42 cellular contexts compared by ENCODE assay signal in the genomic region with DNA sequence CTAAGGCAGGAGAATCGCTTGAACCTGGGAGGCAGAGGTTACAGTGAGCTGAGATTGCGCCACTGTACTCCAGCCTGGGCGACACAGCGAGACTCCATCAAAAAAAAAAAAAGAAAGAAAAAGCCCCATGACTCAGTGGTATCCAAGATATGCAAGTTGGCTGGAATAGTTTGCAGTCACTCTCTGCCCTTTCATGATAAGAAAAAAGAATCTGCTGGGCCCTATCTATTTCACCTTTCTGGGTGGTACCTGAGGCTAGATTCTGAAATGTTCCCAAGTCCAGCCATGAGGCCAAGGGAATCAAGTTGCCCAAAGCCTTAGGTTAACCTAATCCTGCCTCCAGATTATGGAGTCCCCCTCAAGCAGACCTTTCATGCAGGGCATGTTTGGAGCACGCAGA. TPM values are rescaled to one million over a fixed set of nuclear protein-coding genes. Genes with fewer than 3 reads are reported as not detected.
"Had no signal": no experiment of that assay in that cellular context is flagged by ENCODE, and none has a peak within 500 bp of the region (broad histone marks: within the 10 kb centered on the region; RNA-seq: fewer than 3 reads in every experiment).

No MANE protein-coding gene starts in this region.

- H3K36me3 ChIP-seq: adrenal gland, ascending aorta, brain microvascular endothelial cell, breast epithelium, cardiac muscle cell had no signal

- DNase-seq: activated effector memory CD4-positive, alpha-beta T cell treated with anti-CD3 and anti-CD28 coated beads, Interleukin-2, amount 50 U/mL, for 16 hours; activated effector memory CD4-positive, alpha-beta T cell treated with Interleukin-2 at 50 U/mL for 16 hours; activated gamma-delta T cell; activated gamma-delta T cell treated with Interleukin-2 at 50 U/mL for 16 hours; activated naive CD4-positive, alpha-beta T cell; activated naive CD4-positive, alpha-beta T cell treated with anti-CD3 and anti-CD28 coated beads for 36 hours; activated naive CD4-positive, alpha-beta T cell treated with anti-CD3 and anti-CD28 coated beads, Interleukin-2, amount 10 ng/mL, durations not matched to agents 7 days and 5 days; activated naive CD4-positive, alpha-beta T cell treated with anti-CD3 and anti-CD28 coated beads, Interleukin-2, amount 50 U/mL, for 16 hours; activated naive CD4-positive, alpha-beta T cell treated with Interleukin-2 at 50 U/mL for 16 hours; activated naive CD8-positive, alpha-beta T cell treated with anti-CD3 and anti-CD28 coated beads for 36 hours; activated naive CD8-positive, alpha-beta T cell treated with anti-CD3 and anti-CD28 coated beads, Interleukin-2, amount 10 ng/mL, durations not matched to agents 7 days and 5 days; activated naive CD8-positive, alpha-beta T cell treated with anti-CD3 and anti-CD28 coated beads, Interleukin-2, amount 50 U/mL, for 24 hours; activated T-cell treated with anti-CD3 and anti-CD28 coated beads, Interleukin-2, amount 50 U/mL, for 4 hours; activated T-cell treated with anti-CD3 and anti-CD28 coated beads, Interleukin-2, amount 50 U/mL, for 48 hours; activated T-cell treated with anti-CD3 and anti-CD28 coated beads, Interleukin-2, amount 50 U/mL, for 72 hours; adrenal gland; amniotic stem cell; amygdala; anterior cingulate cortex; aorta; body of pancreas; brain microvascular endothelial cell; caudate nucleus; central memory CD4-positive, alpha-beta T cell; cerebellar nuclear complex had no signal

- H3K27ac Mint-ChIP-seq: activated naive CD4-positive, alpha-beta T cell treated with anti-CD3 and anti-CD28 coated beads for 36 hours; activated naive CD4-positive, alpha-beta T cell treated with anti-CD3 and anti-CD28 coated beads, Interleukin-2, amount 10 ng/mL, durations not matched to agents 7 days and 5 days; activated naive CD4-positive, alpha-beta T cell treated with anti-CD3 and anti-CD28 coated beads, Interleukin-2, amount 50 U/mL, for 24 hours; activated naive CD4-positive, alpha-beta T cell treated with anti-CD3 and anti-CD28 coated beads, Interleukin-2, amount 50 U/mL, for 72 hours; activated naive CD8-positive, alpha-beta T cell; activated naive CD8-positive, alpha-beta T cell treated with anti-CD3 and anti-CD28 coated beads for 36 hours; activated naive CD8-positive, alpha-beta T cell treated with anti-CD3 and anti-CD28 coated beads, Interleukin-2, amount 10 ng/mL, durations not matched to agents 7 days and 5 days; activated naive CD8-positive, alpha-beta T cell treated with anti-CD3 and anti-CD28 coated beads, Interleukin-2, amount 50 U/mL, for 24 hours; activated T-cell treated with anti-CD3 and anti-CD28 coated beads, Interleukin-2, amount 50 U/mL, for 72 hours; activated T-helper 1 cell treated with anti-CD3 and anti-CD28 coated beads, Interleukin-12 subunit alpha, Interleukin-12 subunit beta, Interleukin-2, Interleukin-4 antibody, amounts not matched to agents 30 ng/mL and 10 ng/mL and 1 ng/mL, durations not matched to agents 14 hours and 24 hours and 36 hours; activated T-helper 2 cell treated with anti-CD3 and anti-CD28 coated beads, Interferon-gamma antibody, Interleukin-2, Interleukin-4, amounts not matched to agents 10 μg/mL and 5 μg/mL and 100 μg/mL, durations not matched to agents 14 hours and 24 hours and 36 hours had no signal

- FAIRE-seq: astrocyte, bronchial epithelial cell, colon had no signal

- ATAC-seq: activated naive CD4-positive, alpha-beta T cell treated with anti-CD3 and anti-CD28 coated beads, Interleukin-2, amount 50 U/mL, for 72 hours; activated naive CD8-positive, alpha-beta T cell treated with anti-CD3 and anti-CD28 coated beads, Interleukin-2, amount 50 U/mL, for 24 hours; activated T-cell treated with anti-CD3 and anti-CD28 coated beads, Interleukin-2, amount 50 U/mL, for 4 hours; activated T-cell treated with anti-CD3 and anti-CD28 coated beads, Interleukin-2, amount 50 U/mL, for 72 hours; activated T-helper 17 cell treated with anti-CD3 and anti-CD28 coated beads, Interleukin-2, amount 50 U/mL, for 72 hours; body of pancreas had no signal

- H3K9me3 Mint-ChIP-seq: activated naive CD4-positive, alpha-beta T cell treated with anti-CD3 and anti-CD28 coated beads for 36 hours; activated naive CD4-positive, alpha-beta T cell treated with anti-CD3 and anti-CD28 coated beads, Interleukin-2, amount 10 ng/mL, durations not matched to agents 7 days and 5 days; activated naive CD4-positive, alpha-beta T cell treated with anti-CD3 and anti-CD28 coated beads, Interleukin-2, amount 50 U/mL, for 24 hours; activated naive CD4-positive, alpha-beta T cell treated with anti-CD3 and anti-CD28 coated beads, Interleukin-2, amount 50 U/mL, for 72 hours; activated naive CD8-positive, alpha-beta T cell treated with anti-CD3 and anti-CD28 coated beads for 36 hours; activated naive CD8-positive, alpha-beta T cell treated with anti-CD3 and anti-CD28 coated beads, Interleukin-2, amount 10 ng/mL, durations not matched to agents 7 days and 5 days; activated naive CD8-positive, alpha-beta T cell treated with anti-CD3 and anti-CD28 coated beads, Interleukin-2, amount 50 U/mL, for 24 hours; activated T-cell treated with anti-CD3 and anti-CD28 coated beads, Interleukin-2, amount 50 U/mL, for 4 hours; activated T-cell treated with anti-CD3 and anti-CD28 coated beads, Interleukin-2, amount 50 U/mL, for 72 hours; activated T-helper 1 cell treated with anti-CD3 and anti-CD28 coated beads, Interleukin-12 subunit alpha, Interleukin-12 subunit beta, Interleukin-2, Interleukin-4 antibody, amounts not matched to agents 30 ng/mL and 10 ng/mL and 1 ng/mL, durations not matched to agents 14 hours and 24 hours and 36 hours; activated T-helper 17 cell treated with anti-CD3 and anti-CD28 coated beads, Interleukin-2, amount 50 U/mL, for 72 hours; activated T-helper 2 cell treated with anti-CD3 and anti-CD28 coated beads, Interferon-gamma antibody, Interleukin-2, Interleukin-4, amounts not matched to agents 10 μg/mL and 5 μg/mL and 100 μg/mL, durations not matched to agents 14 hours and 24 hours and 36 hours; central memory CD8-positive, alpha-beta T cell had no signal

- H3K36me3 Mint-ChIP-seq: activated naive CD4-positive, alpha-beta T cell treated with anti-CD3 and anti-CD28 coated beads, Interleukin-2, amount 10 ng/mL, durations not matched to agents 7 days and 5 days; activated naive CD4-positive, alpha-beta T cell treated with anti-CD3 and anti-CD28 coated beads, Interleukin-2, amount 50 U/mL, for 24 hours; activated naive CD4-positive, alpha-beta T cell treated with anti-CD3 and anti-CD28 coated beads, Interleukin-2, amount 50 U/mL, for 72 hours; activated naive CD8-positive, alpha-beta T cell; activated naive CD8-positive, alpha-beta T cell treated with anti-CD3 and anti-CD28 coated beads for 36 hours; activated naive CD8-positive, alpha-beta T cell treated with anti-CD3 and anti-CD28 coated beads, Interleukin-2, amount 10 ng/mL, durations not matched to agents 7 days and 5 days; brain had no signal

- H3K4me3 Mint-ChIP-seq: activated naive CD4-positive, alpha-beta T cell treated with anti-CD3 and anti-CD28 coated beads for 36 hours; activated naive CD4-positive, alpha-beta T cell treated with anti-CD3 and anti-CD28 coated beads, Interleukin-2, amount 10 ng/mL, durations not matched to agents 7 days and 5 days; activated naive CD4-positive, alpha-beta T cell treated with anti-CD3 and anti-CD28 coated beads, Interleukin-2, amount 50 U/mL, for 24 hours; activated naive CD8-positive, alpha-beta T cell; activated naive CD8-positive, alpha-beta T cell treated with anti-CD3 and anti-CD28 coated beads for 36 hours; activated naive CD8-positive, alpha-beta T cell treated with anti-CD3 and anti-CD28 coated beads, Interleukin-2, amount 10 ng/mL, durations not matched to agents 7 days and 5 days; activated naive CD8-positive, alpha-beta T cell treated with anti-CD3 and anti-CD28 coated beads, Interleukin-2, amount 50 U/mL, for 24 hours; activated T-cell treated with anti-CD3 and anti-CD28 coated beads, Interleukin-2, amount 50 U/mL, for 4 hours; activated T-cell treated with anti-CD3 and anti-CD28 coated beads, Interleukin-2, amount 50 U/mL, for 72 hours; activated T-helper 1 cell treated with anti-CD3 and anti-CD28 coated beads, Interleukin-12 subunit alpha, Interleukin-12 subunit beta, Interleukin-2, Interleukin-4 antibody, amounts not matched to agents 30 ng/mL and 10 ng/mL and 1 ng/mL, durations not matched to agents 14 hours and 24 hours and 36 hours; activated T-helper 17 cell treated with anti-CD3 and anti-CD28 coated beads, Interleukin-2, amount 50 U/mL, for 72 hours; brain; central memory CD8-positive, alpha-beta T cell had no signal

- H3K9me3 ChIP-seq: adrenal gland, ascending aorta, body of pancreas, breast epithelium had no signal

- H3K4me1 ChIP-seq: adrenal gland, ascending aorta, body of pancreas, breast epithelium had no signal

- H3K4me3 ChIP-seq: adrenal gland, ascending aorta, body of pancreas, breast epithelium, cardiac muscle cell had no signal

- H3K27me3 ChIP-seq: ascending aorta, body of pancreas had no signal

- H3K4me1 Mint-ChIP-seq: activated naive CD4-positive, alpha-beta T cell treated with anti-CD3 and anti-CD28 coated beads, Interleukin-2, amount 50 U/mL, for 24 hours had no signal

- H3K27ac ChIP-seq: adrenal gland, ascending aorta, body of pancreas, brain microvascular endothelial cell, breast epithelium, cardiac muscle cell had no signal

RNA-seq across cellular contexts. Expression of gene NKX2-3, which starts 24.3 kb away (rescaled TPM):
- total RNA-seq: activated naive CD4-positive, alpha-beta T cell treated with anti-CD3 and anti-CD28 coated beads for 36 hours; activated naive CD4-positive, alpha-beta T cell treated with anti-CD3 and anti-CD28 coated beads, Interleukin-2, amount 50 U/mL, for 72 hours; activated naive CD8-positive, alpha-beta T cell treated with anti-CD3 and anti-CD28 coated beads for 36 hours; activated naive CD8-positive, alpha-beta T cell treated with anti-CD3 and anti-CD28 coated beads, Interleukin-2, amount 10 ng/mL, durations not matched to agents 7 days and 5 days; activated T-cell treated with anti-CD3 and anti-CD28 coated beads, Interleukin-2, amount 50 U/mL, for 4 hours; activated T-cell treated with anti-CD3 and anti-CD28 coated beads, Interleukin-2, amount 50 U/mL, for 72 hours; activated T-helper 1 cell treated with anti-CD3 and anti-CD28 coated beads, Interleukin-12 subunit alpha, Interleukin-12 subunit beta, Interleukin-2, Interleukin-4 antibody, amounts not matched to agents 30 ng/mL and 10 ng/mL and 1 ng/mL, durations not matched to agents 14 hours and 24 hours and 36 hours; activated T-helper 17 cell treated with anti-CD3 and anti-CD28 coated beads, Interleukin-2, amount 50 U/mL, for 72 hours; activated T-helper 2 cell treated with anti-CD3 and anti-CD28 coated beads, Interferon-gamma antibody, Interleukin-2, Interleukin-4, amounts not matched to agents 10 μg/mL and 5 μg/mL and 100 μg/mL, durations not matched to agents 14 hours and 24 hours and 36 hours; adrenal gland; ascending aorta; astrocyte; bronchial epithelial cell; cardiac muscle cell; cardiac septum; cerebellum; chondrocyte had no signal
- polyA plus RNA-seq: cardiac muscle cell had no signal
